ENCODE assay signal across 6 cellular contexts in the genomic region with DNA sequence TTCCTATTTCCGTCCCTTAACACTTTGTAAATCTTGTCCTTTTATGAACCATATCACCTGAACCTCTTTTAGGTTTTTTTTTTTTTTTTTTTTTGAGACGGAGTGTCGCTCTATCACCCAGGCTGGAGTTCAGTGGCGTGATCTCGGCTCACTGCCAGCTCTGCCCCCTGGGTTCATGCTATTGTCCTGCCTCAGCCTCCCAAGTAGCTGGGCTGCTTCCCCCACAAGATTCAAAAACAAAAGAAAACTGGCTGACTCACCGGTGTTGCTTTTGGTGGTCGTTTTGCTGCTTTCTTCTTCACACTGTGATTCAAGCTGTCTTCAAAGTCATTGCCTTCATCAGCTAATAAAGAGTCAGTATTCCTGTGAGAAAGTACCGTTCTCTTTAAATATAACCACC. TPM values are rescaled to one million over a fixed set of nuclear protein-coding genes. Genes with fewer than 3 reads are reported as not detected.
"Had no signal": no experiment of that assay in that cellular context is flagged by ENCODE, and none has a peak within 500 bp of the region (broad histone marks: within the 10 kb centered on the region; RNA-seq: fewer than 3 reads in every experiment).

No MANE protein-coding gene starts in this region.

RNA-seq across cellular contexts. Expression of a gene that starts 24.6 kb away (rescaled TPM):
- total RNA-seq: HT1080, NCI-H460, PC-9, Peyer's patch, Right ventricle myocardium inferior, SJCRH30 had no signal
